In the genomic region with DNA sequence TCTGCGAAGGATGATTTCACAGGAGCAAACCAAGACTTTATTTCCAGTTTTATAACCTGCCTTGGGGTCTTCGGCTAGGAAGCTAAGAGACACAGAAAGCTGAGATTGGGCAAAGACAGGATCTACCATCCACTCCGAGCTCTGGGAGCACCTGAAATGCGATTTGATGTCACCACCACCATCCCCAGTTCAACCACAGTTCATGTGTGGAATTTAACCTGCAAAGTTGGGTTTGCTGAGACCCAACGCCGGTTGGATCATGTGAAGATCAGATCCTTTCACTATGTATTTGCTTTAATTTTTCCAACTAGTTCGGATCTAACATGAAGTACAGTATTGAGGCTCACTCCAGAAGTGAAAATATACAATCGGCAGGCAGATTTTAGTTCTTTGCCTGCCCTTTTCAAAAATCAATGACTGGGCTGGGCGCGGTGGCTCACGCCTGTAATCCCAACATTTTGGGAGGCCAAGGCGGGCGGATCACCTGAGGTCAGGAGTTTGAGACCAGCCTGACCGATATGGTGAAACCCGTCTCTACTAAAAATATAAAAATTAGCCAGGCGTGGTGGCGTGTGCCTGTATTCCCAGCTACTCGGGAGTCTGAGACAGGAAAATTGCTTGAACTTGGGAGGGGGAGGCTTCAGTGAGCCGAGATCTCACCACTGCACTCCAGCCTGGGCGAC, we compare ENCODE assay signal across 1 cellular context.
TF ChIP-seq lines count a peak whose summit lies in the region.

No MANE protein-coding gene starts in this region.

TF ChIP-seq in H1, 55 proteins besides CTCF, POLR2A, EP300 and RAD21:
- TF ChIP-seq YY1 (IDR thresholded peaks at IDR 0.05; ENCODE audit: low read depth, low read length) (no peak), PHF8 (conservative IDR thresholded peaks at IDR 0.05; ENCODE audit: low read depth, low read length) (no peak), SAP30 (IDR thresholded peaks at IDR 0.05; ENCODE audit: insufficient read depth, insufficient replicate concordance, low read length) (no peak), GTF2F1 (IDR thresholded peaks at IDR 0.05; ENCODE audit: borderline replicate concordance, low read depth, low read length) (no peak), SUZ12 (IDR thresholded peaks at IDR 0.05; ENCODE audit: low read length) (no peak), TEAD4 (IDR thresholded peaks at IDR 0.05; ENCODE audit: low read depth, low read length) (no peak), BRCA1 (IDR thresholded peaks at IDR 0.05; ENCODE audit: low read depth, low read length) (no peak), EZH2 (IDR thresholded peaks at IDR 0.05; ENCODE audit: low read depth, low read length, severe bottlenecking) (no peak), RXRA (IDR thresholded peaks at IDR 0.05; ENCODE audit: insufficient read depth, low read depth, low read length) (no peak), ASH2L (IDR thresholded peaks at IDR 0.05; ENCODE audit: low read length) (no peak), SP4 (IDR thresholded peaks at IDR 0.05; ENCODE audit: low read length) (no peak), RNF2 (IDR thresholded peaks at IDR 0.05; ENCODE audit: borderline replicate concordance, low read depth, low read length, missing control alignments, poor library complexity, severe bottlenecking) (no peak), E2F6 (IDR thresholded peaks at IDR 0.05) (no peak), SIN3A (conservative IDR thresholded peaks at IDR 0.05 in 1 of 2, IDR thresholded peaks at IDR 0.05 in 1 of 2; ENCODE audit: low read depth in 1 of 2, low read length in 2 of 2) (no peak), SP2 (IDR thresholded peaks at IDR 0.05; ENCODE audit: low read length) (no peak), CTBP2 (IDR thresholded peaks at IDR 0.05; ENCODE audit: borderline replicate concordance, insufficient read depth, insufficient read length, low read length) (no peak), USF2 (IDR thresholded peaks at IDR 0.05; ENCODE audit: low read length) (no peak), POU5F1 (IDR thresholded peaks at IDR 0.05; ENCODE audit: low read depth, low read length) (no peak)
